18 cellular contexts compared by ENCODE assay signal in genomic region chr5:177175336-177175735, GRCh38. TPM values are rescaled to one million over a fixed set of nuclear protein-coding genes. Genes with fewer than 3 reads are reported as not detected.
DNase-seq lines count a peak whose midpoint lies in the region; ATAC-seq and TF ChIP-seq lines count a peak whose summit lies in the region.
"Had no signal": no experiment of that assay in that cellular context is flagged by ENCODE, and none has a peak within 500 bp of the region (broad histone marks: within the 10 kb centered on the region; RNA-seq: fewer than 3 reads in every experiment).

No MANE protein-coding gene starts in this region.

- no peak overlapping the region for H3K4me3 ChIP-seq in CD8-positive, alpha-beta T cell (ENCODE audit: low read depth, low read length)
- no peak overlapping the region for H3K4me3 ChIP-seq in HEK293 (ENCODE audit: low read depth, low read length)
- H3K4me3 ChIP-seq in SU-DHL-6 (ENCODE audit: insufficient read depth, low read length, poor library complexity, severe bottlenecking), result peak overlapping the region; percentile 23
- H3K4me3 ChIP-seq: BLaER1, MG63, Peyer's patch, SJCRH30 had no signal

- no peaks in the 10 kb centered on the region for H3K36me3 ChIP-seq in CD8-positive, alpha-beta T cell (ENCODE audit: insufficient read depth, low read length)
- H3K36me3 ChIP-seq in HEK293 (ENCODE audit: control insufficient read depth in 2 of 2, insufficient read depth in 1 of 2, low read length in 2 of 2) (peaks cover 6 to 7% of the 10 kb centered on the region in 2 experiments; a peak in 2 of 3 replicates), SU-DHL-6 (ENCODE audit: low read length) (peaks cover 7% of the 10 kb centered on the region; the same call in 1 of the 2 replicates)
- H3K36me3 ChIP-seq: SJCRH30 had no signal

- H3K4me1 ChIP-seq in CD8-positive, alpha-beta T cell (ENCODE audit: insufficient read depth, low read length), result no peaks in the 10 kb centered on the region
- H3K4me1 ChIP-seq in HEK293 (ENCODE audit: control insufficient read depth, insufficient read depth, low read length), result no peaks in the 10 kb centered on the region
- H3K4me1 ChIP-seq: Peyer's patch, SJCRH30 had no signal

- no peaks in the 10 kb centered on the region for H3K27me3 ChIP-seq in CD8-positive, alpha-beta T cell (ENCODE audit: insufficient read depth, low read length)
- H3K27me3 ChIP-seq in SU-DHL-6 (ENCODE audit: low read length), result no peaks in the 10 kb centered on the region
- H3K27me3 ChIP-seq: BLaER1, MG63, Peyer's patch, SJCRH30 had no signal

- H2AFZ ChIP-seq in SU-DHL-6 (ENCODE audit: low read depth, low read length, severe bottlenecking), result no peak overlapping the region

- H3K27ac ChIP-seq in CD8-positive, alpha-beta T cell (ENCODE audit: low read depth, low read length), result no peak overlapping the region
- H3K27ac ChIP-seq in HEK293 (ENCODE audit: extremely low read depth, low read depth, low read length) (no peak overlapping the region), SU-DHL-6 (ENCODE audit: low read depth, low read length) (peak overlapping the region; percentile 91)
- H3K27ac ChIP-seq: BLaER1, Peyer's patch, SJCRH30 had no signal

- no peaks in the 10 kb centered on the region for H3K9me3 Mint-ChIP-seq in CD8-positive, alpha-beta T cell
- H3K9me3 Mint-ChIP-seq in stimulated activated effector memory CD8-positive, alpha-beta T cell treated with anti-CD3 and anti-CD28 coated beads, Interleukin-12 subunit alpha, Interleukin-12 subunit beta, amount 100 ng/mL, for 72 hours, result no peaks in the 10 kb centered on the region
- H3K9me3 Mint-ChIP-seq: CD4-positive, alpha-beta T cell had no signal

- TF ChIP-seq POLR2A in GM18505 (IDR thresholded peaks at IDR 0.05; ENCODE audit: borderline replicate concordance, extremely low read depth, insufficient read depth, insufficient read length), result no peak

- peak overlapping the region; percentile 26; the same call in 1 of the 2 replicates for H3K9ac ChIP-seq in SU-DHL-6 (ENCODE audit: low read length)
- H3K9ac ChIP-seq: BLaER1 had no signal

- no peak for DNase-seq in CD8-positive, alpha-beta T cell
- DNase-seq in left lobe of liver (ENCODE audit: low spot score) (peak; percentile 8), DMS53 (lab: John Stamatoyannopoulos, UW) (no peak), A172 (ENCODE audit: low spot score) (no peak)
- DNase-seq in stimulated activated effector memory CD8-positive, alpha-beta T cell treated with anti-CD3 and anti-CD28 coated beads, Interleukin-12 subunit alpha, Interleukin-12 subunit beta, amount 100 ng/mL, for 72 hours (ENCODE audit: low spot score in 2 of 2), result no peak
- DNase-seq: CD4-positive, alpha-beta T cell; MG63; NCI-H1048; NCI-H1417 treated with DMSO at 0.1 percent for 48 hours; NCI-H187; NCI-H510A; NK-92 treated with Interleukin-12 subunit alpha and Interleukin-12 subunit beta, amount 100 ng/mL, for 24 hours; Peyer's patch; SJCRH30 had no signal

- intact Hi-C loops in CD8-positive, alpha-beta T cell (cut with DNase I, micrococcal nuclease), result no loop called here

- no peaks in the 10 kb centered on the region for H3K9me3 ChIP-seq in CD8-positive, alpha-beta T cell (ENCODE audit: low read length)
- H3K9me3 ChIP-seq in HEK293 (ENCODE audit: control insufficient read depth, insufficient read depth, low read depth, low read length), result no peaks in the 10 kb centered on the region
- H3K9me3 ChIP-seq in SU-DHL-6 (ENCODE audit: insufficient read depth, low read length), result no peaks in the 10 kb centered on the region
- H3K9me3 ChIP-seq: BLaER1, MG63, Peyer's patch, SJCRH30 had no signal

- CTCF ChIA-PET in CD8-positive, alpha-beta T cell (lab: Charles Lee), result no interaction called here
- CTCF ChIA-PET in HEK293 (lab: Yijun Ruan, JAX), result no interaction called here

- ATAC-seq in CD8-positive, alpha-beta T cell, result no peak
- ATAC-seq in left lobe of liver (no peak), GM18505 (IDR thresholded peaks at IDR 0.05; ENCODE audit: unreplicated experiment) (no peak)
- ATAC-seq in stimulated activated effector memory CD8-positive, alpha-beta T cell treated with anti-CD3 and anti-CD28 coated beads, Interleukin-12 subunit alpha, Interleukin-12 subunit beta, amount 100 ng/mL, for 72 hours, result no peak

- peaks cover 86% of the 10 kb centered on the region for H3K79me2 ChIP-seq in SU-DHL-6 (ENCODE audit: insufficient read depth, low read length)

- peaks cover 31% of the 10 kb centered on the region for H3K36me3 Mint-ChIP-seq in CD8-positive, alpha-beta T cell
- H3K36me3 Mint-ChIP-seq in stimulated activated effector memory CD8-positive, alpha-beta T cell treated with anti-CD3 and anti-CD28 coated beads, Interleukin-12 subunit alpha, Interleukin-12 subunit beta, amount 100 ng/mL, for 72 hours, result peaks cover 51% of the 10 kb centered on the region

- H3K9me2 ChIP-seq in SU-DHL-6 (replicated peaks; ENCODE audit: insufficient read depth, low read length), result no peaks in the 10 kb centered on the region

- TF ChIP-seq CTCF in CD8-positive, alpha-beta T cell (IDR thresholded peaks at IDR 0.05), result no peak
- no peak for TF ChIP-seq CTCF in HEK293 (tag by site-specific recombination; IDR thresholded peaks at IDR 0.05)
- no peak for TF ChIP-seq CTCF in SU-DHL-6 (IDR thresholded peaks at IDR 0.05; ENCODE audit: insufficient read depth, low read length, poor library complexity, severe bottlenecking)

- H3K4me2 ChIP-seq in SU-DHL-6 (ENCODE audit: low read depth, low read length, poor library complexity, severe bottlenecking), result peak overlapping the region; percentile 66
- H3K4me2 ChIP-seq: BLaER1 had no signal

- H3K27me3 Mint-ChIP-seq in CD8-positive, alpha-beta T cell (ENCODE audit: low read depth), result no peaks in the 10 kb centered on the region
- H3K27me3 Mint-ChIP-seq: CD4-positive, alpha-beta T cell had no signal

- H3K4me3 Mint-ChIP-seq in CD8-positive, alpha-beta T cell, result no peak overlapping the region
- H3K4me3 Mint-ChIP-seq in stimulated activated effector memory CD8-positive, alpha-beta T cell treated with anti-CD3 and anti-CD28 coated beads, Interleukin-12 subunit alpha, Interleukin-12 subunit beta, amount 100 ng/mL, for 72 hours, result no peak overlapping the region
- H3K4me3 Mint-ChIP-seq: CD4-positive, alpha-beta T cell had no signal

- POLR2A ChIA-PET in CD8-positive, alpha-beta T cell (lab: Charles Lee), result interaction anchor here (0.7 kb wide), 1 partner anchor 12 kb away, joined by 5 read pairs; no protein-coding TSS in a partner anchor
- POLR2A ChIA-PET in HEK293 (lab: Yijun Ruan, JAX), result no interaction called here

- peaks cover 72% of the 10 kb centered on the region for H3F3A ChIP-seq in SU-DHL-6 (ENCODE audit: insufficient read depth)

- H3K27ac Mint-ChIP-seq in CD8-positive, alpha-beta T cell, result peak overlapping the region; percentile 23
- no peak overlapping the region for H3K27ac Mint-ChIP-seq in stimulated activated effector memory CD8-positive, alpha-beta T cell treated with anti-CD3 and anti-CD28 coated beads, Interleukin-12 subunit alpha, Interleukin-12 subunit beta, amount 100 ng/mL, for 72 hours
- H3K27ac Mint-ChIP-seq: CD4-positive, alpha-beta T cell had no signal

- peaks cover 45% of the 10 kb centered on the region for H3K4me1 Mint-ChIP-seq in CD8-positive, alpha-beta T cell (ENCODE audit: low read depth)
- peaks cover 11% of the 10 kb centered on the region for H3K4me1 Mint-ChIP-seq in stimulated activated effector memory CD8-positive, alpha-beta T cell treated with anti-CD3 and anti-CD28 coated beads, Interleukin-12 subunit alpha, Interleukin-12 subunit beta, amount 100 ng/mL, for 72 hours

- no peaks in the 10 kb centered on the region for H4K20me1 ChIP-seq in SU-DHL-6 (ENCODE audit: low read depth, low read length)

TF ChIP-seq in HEK293, 187 proteins besides CTCF, POLR2A, EP300 and RAD21:
- TF ChIP-seq ZNF404 (tag by site-specific recombination; IDR thresholded peaks at IDR 0.05) (no peak), SP7 (tag by site-specific recombination; IDR thresholded peaks at IDR 0.05) (peak; percentile 34)

RNA-seq across cellular contexts. Expression of gene NSD1, which starts 41.8 kb away (rescaled TPM):
- total RNA-seq in CD8-positive, alpha-beta T cell, result 10 to 100 TPM; 71.8 to 75.2 TPM
- 30.4 TPM for total RNA-seq in left lobe of liver
- total RNA-seq in A172 (2014; rRNA removed; shearing (Covaris generic)), result 39.9 and 48.6 TPM in 2 replicates
